ENCODE assay signal across 18 cellular contexts in the genomic region with DNA sequence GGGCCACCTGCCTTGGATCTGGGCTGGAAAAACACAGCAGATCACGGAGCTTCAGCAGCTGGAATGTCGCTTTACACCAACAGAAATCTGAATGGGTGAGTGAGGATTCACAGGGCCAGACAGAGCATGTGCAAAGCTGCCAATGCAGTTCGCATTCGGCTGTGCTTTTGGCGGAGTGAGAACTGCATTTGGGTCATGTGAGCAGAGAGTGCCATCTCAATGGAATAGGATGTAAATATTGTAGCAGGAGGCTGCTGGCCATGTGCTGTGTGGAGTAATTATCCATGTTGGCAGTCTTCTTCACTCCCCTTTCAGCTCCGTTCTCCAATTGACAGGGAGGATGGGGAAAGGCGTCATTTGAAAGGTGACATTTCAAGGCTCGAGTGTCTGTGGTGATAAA. TPM values are rescaled to one million over a fixed set of nuclear protein-coding genes. Genes with fewer than 3 reads are reported as not detected.
DNase-seq lines count a peak whose midpoint lies in the region; ATAC-seq and TF ChIP-seq lines count a peak whose summit lies in the region.
"Had no signal": no experiment of that assay in that cellular context is flagged by ENCODE, and none has a peak within 500 bp of the region (broad histone marks: within the 10 kb centered on the region; RNA-seq: fewer than 3 reads in every experiment).

A gene (minus strand): TSS at position 101 of the 400 bp plus-strand sequence. CDS start 417 bp downstream, outside the sequence.

- H3K9me3 ChIP-seq in endocrine pancreas (ENCODE audit: control insufficient read depth, low read length): no peaks in the 10 kb centered on the region
- H3K9me3 ChIP-seq: A549, HAP-1, upper lobe of left lung had no signal

- no peak for TF ChIP-seq CTCF in GM20000 (IDR thresholded peaks at IDR 0.05; ENCODE audit: extremely low read depth, missing control alignments)

- H3K4me1 ChIP-seq in endocrine pancreas (ENCODE audit: control insufficient read depth, insufficient read depth, low read length): no peaks in the 10 kb centered on the region
- H3K4me1 ChIP-seq: A549, foreskin keratinocyte, HAP-1, upper lobe of left lung had no signal

- H3K9ac ChIP-seq in endocrine pancreas (ENCODE audit: control insufficient read depth, insufficient read depth, low read length): no peak within 1 kb of the TSS

- no peaks in the 10 kb centered on the region for H3K27me3 ChIP-seq in endocrine pancreas (ENCODE audit: control insufficient read depth, insufficient read depth, low read length)
- H3K27me3 ChIP-seq: upper lobe of left lung had no signal

- DNase-seq in NCI-H2196 (lab: John Stamatoyannopoulos, UW; ENCODE audit: unreplicated experiment) (peak; percentile 2), NCI-H2196 treated with DMSO at 0.1 percent for 48 hours (lab: John Stamatoyannopoulos, UW; ENCODE audit: unreplicated experiment) (no peak), NCI-H69 (lab: John Stamatoyannopoulos, UW) (peak; percentile 51), putamen (ENCODE audit: low spot score) (peak; percentile 35), GM20000 (ENCODE audit: low spot score) (no peak), left colon (no peak)
- DNase-seq: activated naive CD8-positive, alpha-beta T cell treated with anti-CD3 and anti-CD28 coated beads for 36 hours; foreskin keratinocyte; stimulated activated CD4-positive, alpha-beta T cell treated with anti-CD3 and anti-CD28 coated beads, Interleukin-12 subunit alpha, Interleukin-12 subunit beta, amount 100 ng/mL, for 4 hours; upper lobe of left lung had no signal

- H3K36me3 ChIP-seq in endocrine pancreas (ENCODE audit: control insufficient read depth, insufficient read depth, low read length): no peaks in the 10 kb centered on the region
- H3K36me3 ChIP-seq: HAP-1, upper lobe of left lung had no signal

- intact Hi-C loops in left colon (cut with DNase I, micrococcal nuclease): no loop called here

- peak within 1 kb of the TSS; percentile 9 for H3K4me3 ChIP-seq in endocrine pancreas (ENCODE audit: control insufficient read depth, insufficient read depth, low read length)
- H3K4me3 ChIP-seq: A549, coronary artery, HAP-1, upper lobe of left lung had no signal

- ATAC-seq in HG02938 (IDR thresholded peaks at IDR 0.05; ENCODE audit: unreplicated experiment) (no peak), left colon (no peak)
- ATAC-seq: A549, foreskin keratinocyte, Right ventricle myocardium inferior had no signal

RNA-seq across cellular contexts. Expression of the gene that starts here (rescaled TPM):
- total RNA-seq in left colon: not detected
- total RNA-seq: foreskin keratinocyte, kidney epithelial cell, NCI-H460, Right ventricle myocardium inferior had no signal

Comparison
In these comparisons a context has a peak if more than half of its experiments do, and no peak if none do; other contexts are left out.
1. DNase-seq: peak in NCI-H2196 (single experiment), NCI-H69 (single experiment) and putamen (single experiment); none in NCI-H2196 treated with DMSO at 0.1 percent for 48 hours (single experiment), GM20000 (single experiment) and left colon (0 of 2).